ENCODE assay signal across 8 cellular contexts in the genomic region with DNA sequence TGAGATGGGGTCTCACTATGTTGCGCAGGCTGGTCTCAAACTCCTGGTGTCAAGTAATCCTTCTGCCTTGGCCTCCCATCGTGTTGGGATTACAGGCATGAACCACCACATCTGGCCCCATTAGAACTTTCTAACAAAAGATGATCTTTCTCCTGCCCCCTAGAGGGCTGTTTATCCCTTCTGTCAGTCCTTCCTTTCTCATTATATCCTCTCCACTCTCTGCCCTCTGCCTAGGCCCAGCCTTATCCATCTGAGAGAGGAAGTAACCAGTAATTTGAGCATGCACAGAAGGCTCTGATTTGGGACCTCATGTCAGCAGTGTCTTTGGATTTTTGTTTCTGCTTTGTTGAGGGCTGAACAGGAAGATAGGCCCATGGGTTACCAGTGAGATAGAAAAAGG. TPM values are rescaled to one million over a fixed set of nuclear protein-coding genes. Genes with fewer than 3 reads are reported as not detected.
DNase-seq lines count a peak whose midpoint lies in the region; ATAC-seq, FAIRE-seq and TF ChIP-seq lines count a peak whose summit lies in the region.

No MANE protein-coding gene starts in this region.

- ATAC-seq in IMR-90 (ENCODE audit: low read depth) (no peak), left lung (peak; percentile 11), HG02884 (IDR thresholded peaks at IDR 0.05; ENCODE audit: unreplicated experiment) (no peak), HG03039 (IDR thresholded peaks at IDR 0.05; ENCODE audit: unreplicated experiment) (no peak), HG02759 (IDR thresholded peaks at IDR 0.05; ENCODE audit: unreplicated experiment) (no peak)

- WGBS in IMR-90 (ENCODE audit: extremely low coverage in 2 of 2, insufficient read length in 1 of 2), 2 experiments: no CpG with 5 or more reads among the region's 2 CpGs

- no peaks in the 10 kb centered on the region for H3K9me3 ChIP-seq in IMR-90 (ENCODE audit: control insufficient read depth, insufficient read depth, low read length)
- no peaks in the 10 kb centered on the region for H3K9me3 ChIP-seq in left lung

- BruUV-seq in IMR-90 (replicated peaks; lab: Mats Ljungman, UMichigan): no TSS peak

- H2BK120ac ChIP-seq in IMR-90 (ENCODE audit: low read depth, low read length): no peak overlapping the region

- H3K79me1 ChIP-seq in IMR-90 (ENCODE audit: low read depth in 1 of 2, low read length in 2 of 2): peaks cover 0 to 8% of the 10 kb centered on the region in 2 experiments; a peak in 2 of 4 replicates

- no peak overlapping the region for H2AK5ac ChIP-seq in IMR-90 (ENCODE audit: low read depth, low read length)

- dilution Hi-C loops in IMR-90 (cut with HindIII; ENCODE audit: low sequenced_read_pairs, unreplicated experiment): no loop called here

- CTCF ChIA-PET in IMR-90 (lab: Yijun Ruan, JAX): interaction anchor here (1.1 kb wide), 1 partner anchor 262 kb away, joined by 3 read pairs; no protein-coding TSS in a partner anchor

- no peak overlapping the region for H2AK9ac ChIP-seq in IMR-90 (replicated peaks; ENCODE audit: low read depth, low read length, poor library complexity)

- TF ChIP-seq CTCF in IMR-90 (conservative IDR thresholded peaks at IDR 0.05; ENCODE audit: low read depth, low read length) (peak; percentile 25), left lung (IDR thresholded peaks at IDR 0.05) (peak in 1 of 2 donors; percentile 6)

- in situ Hi-C loops in IMR-90 (cut with MboI; ENCODE audit: low sequenced_read_pairs): no loop called here

- no peak overlapping the region for H3K9ac ChIP-seq in IMR-90 (ENCODE audit: low read depth, low read length)

- H3K56ac ChIP-seq in IMR-90 (ENCODE audit: extremely low read depth, insufficient read depth, low read length): no peak overlapping the region

- TF ChIP-seq RAD21 in IMR-90 (IDR thresholded peaks at IDR 0.05; ENCODE audit: low read length): no peak

- H3K36me3 ChIP-seq in IMR-90 (ENCODE audit: control insufficient read depth, insufficient read depth, low read length): no peaks in the 10 kb centered on the region
- H3K36me3 ChIP-seq in left lung: no peaks in the 10 kb centered on the region

- H4K91ac ChIP-seq in IMR-90 (ENCODE audit: insufficient read depth, low read depth, low read length): no peak overlapping the region

- no peak overlapping the region for H4K8ac ChIP-seq in IMR-90 (ENCODE audit: low read depth in 2 of 2, low read length in 2 of 2)

- H4K5ac ChIP-seq in IMR-90 (ENCODE audit: low read depth, low read length): no peak overlapping the region

- peak; percentile 73 for DNase-seq in DMS 273 (lab: John Stamatoyannopoulos, UW; ENCODE audit: unreplicated experiment)
- DNase-seq in IMR-90: peak; percentile 3
- no peak for DNase-seq in left lung
- no peak for DNase-seq in hypothalamus (lab: John Stamatoyannopoulos, UW)

- no peak overlapping the region for H2BK20ac ChIP-seq in IMR-90 (ENCODE audit: low read depth, low read length)

- POLR2A ChIA-PET in IMR-90 (lab: Charles Lee; ENCODE audit: unreplicated experiment): no interaction called here

- H3K4ac ChIP-seq in IMR-90 (ENCODE audit: low read depth, low read length): no peak overlapping the region

- H4K20me1 ChIP-seq in IMR-90 (ENCODE audit: insufficient read depth, low read length): no peaks in the 10 kb centered on the region

- H3K27me3 ChIP-seq in IMR-90 (ENCODE audit: control insufficient read depth, insufficient read depth, low read length) (no peaks in the 10 kb centered on the region; the same call in none of the 2 replicates), left lung (no peaks in the 10 kb centered on the region)

- H3K18ac ChIP-seq in IMR-90 (ENCODE audit: low read depth, low read length): no peak overlapping the region

- 0 out of 2 replicates have a peak, but pooled peaks cover 2% of the 10 kb centered on the region for H3K4me1 ChIP-seq in IMR-90 (ENCODE audit: control insufficient read depth, insufficient read depth, low read length)
- H3K4me1 ChIP-seq in left lung: peaks cover 0 to 7% of the 10 kb centered on the region in 2 donors

- intact Hi-C loops in IMR-90 (cut with micrococcal nuclease) (no loop called here), left lung (cut with DNase I) (no loop called here)

- no peak for TF ChIP-seq POLR2A in IMR-90 (IDR thresholded peaks at IDR 0.05; ENCODE audit: low read depth, low read length)

- FAIRE-seq in TTC549 (lab: Jason Lieb, UNC): peak; percentile 89

- H3K27ac ChIP-seq in IMR-90 (ENCODE audit: insufficient read depth, low read length) (no peak overlapping the region), left lung (no peak overlapping the region)

- H3K4me3 ChIP-seq in IMR-90 (ENCODE audit: insufficient read depth, low read depth, low read length) (no peak overlapping the region), left lung (no peak overlapping the region)

- H2BK5ac ChIP-seq in IMR-90 (ENCODE audit: low read depth, low read length, poor library complexity, severe bottlenecking): no peak overlapping the region

- H2BK15ac ChIP-seq in IMR-90 (ENCODE audit: low read depth, low read length): no peak overlapping the region

- no peak overlapping the region for H2AFZ ChIP-seq in IMR-90 (replicated peaks; ENCODE audit: low read length, poor library complexity)

- H3K4me2 ChIP-seq in IMR-90 (ENCODE audit: low read depth, low read length): no peak overlapping the region

- H3K14ac ChIP-seq in IMR-90 (replicated peaks; ENCODE audit: low read depth, low read length): no peak overlapping the region

- no peak overlapping the region for H3K23ac ChIP-seq in IMR-90 (ENCODE audit: low read depth, low read length)

- H3K9me1 ChIP-seq in IMR-90 (ENCODE audit: insufficient read depth, low read length): 0 out of 2 replicates have a peak, but pooled peaks cover 2% of the 10 kb centered on the region

TF ChIP-seq in IMR-90, 13 proteins besides CTCF, POLR2A, EP300 and RAD21:
- TF ChIP-seq MAZ (IDR thresholded peaks at IDR 0.05; ENCODE audit: borderline replicate concordance, low read depth, low read length) (no peak), CEBPB (IDR thresholded peaks at IDR 0.05; ENCODE audit: low read depth, low read length) (no peak)
TF ChIP-seq in IMR-90: peak in this region for 0.

RNA-seq across cellular contexts. Expression of a gene that starts 4.4 kb away (rescaled TPM):
- total RNA-seq in IMR-90 (2012; rRNA removed) (44.4 and 54.2 TPM in 2 replicates), left lung (10 to 100 TPM; 23.9 to 27.6 TPM)
- polyA plus RNA-seq in IMR-90 (2012; rRNA removed): 13.2 and 17.4 TPM in 2 replicates
- polyA plus RNA-seq in IMR-90 (2012; cell fraction: cytosol; rRNA removed): 2.7 and 3.5 TPM in 2 replicates
- polyA plus RNA-seq in IMR-90 (2012; cell fraction: nucleus; rRNA removed; ENCODE audit: low replicate concordance): 1.5 and 13.8 TPM in 2 replicates

RNA-seq across cellular contexts. Expression of a gene that starts 58.7 kb away (rescaled TPM):
- total RNA-seq in IMR-90 (2012; rRNA removed): 576 and 641 TPM in 2 replicates
- polyA plus RNA-seq in IMR-90 (2012; rRNA removed): 156 and 181 TPM in 2 replicates
- 72.2 and 169 TPM in 2 replicates for polyA plus RNA-seq in IMR-90 (2012; cell fraction: cytosol; rRNA removed)
- 55.8 and 274 TPM in 2 replicates for polyA plus RNA-seq in IMR-90 (2012; cell fraction: nucleus; rRNA removed; ENCODE audit: low replicate concordance)
- 100 to 1,000 TPM; 315 to 335 TPM for total RNA-seq in left lung

Comparison
In these comparisons a context has a peak if more than half of its experiments do, and no peak if none do; other contexts are left out.
1. DNase-seq: peak in DMS 273 (single experiment) and IMR-90 (single experiment); none in left lung (0 of 2) and hypothalamus (0 of 51).